In the genomic region with DNA sequence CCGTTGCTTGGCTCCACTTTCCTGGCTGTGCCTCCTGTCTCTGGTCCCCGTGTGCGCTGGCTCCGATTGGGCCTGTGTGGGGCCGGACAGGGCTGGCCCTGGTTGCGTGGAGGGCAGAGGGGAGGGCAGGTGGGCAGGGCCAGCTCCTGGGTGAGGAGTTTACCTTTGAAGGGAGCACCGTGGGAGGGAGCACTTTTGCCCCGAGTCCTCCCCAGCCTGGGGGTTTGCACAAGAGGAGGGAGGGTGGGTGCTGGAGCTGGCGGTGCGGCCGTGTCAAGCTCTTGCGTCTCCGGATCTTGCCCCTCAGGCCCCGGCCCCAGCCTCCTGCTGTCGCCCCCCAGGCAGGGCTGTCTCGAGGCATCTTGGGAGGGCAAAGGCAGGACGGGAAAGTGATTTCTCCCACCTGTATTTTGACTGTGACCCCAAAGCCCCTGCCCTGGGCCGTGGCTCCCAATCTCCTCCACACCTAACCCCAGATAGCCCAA, we compare ENCODE assay signal across 1 cellular context.
TF ChIP-seq lines count a peak whose summit lies in the region.

No MANE protein-coding gene starts in this region.

TF ChIP-seq in endothelial cell of umbilical vein, 7 proteins besides CTCF, POLR2A, EP300 and RAD21:
- TF ChIP-seq GATA2 (IDR thresholded peaks at IDR 0.05; ENCODE audit: insufficient read depth, insufficient read length, low read depth, low read length) (no peak), FOS (IDR thresholded peaks at IDR 0.05; ENCODE audit: borderline replicate concordance, insufficient read depth, low read length) (no peak), POLR2AphosphoS5 (IDR thresholded peaks at IDR 0.05; ENCODE audit: insufficient read depth, low read depth, low read length) (no peak), EZH2 (IDR thresholded peaks at IDR 0.05; ENCODE audit: borderline replicate concordance, low read depth, low read length, severe bottlenecking) (no peak), JUN (IDR thresholded peaks at IDR 0.05; ENCODE audit: borderline replicate concordance, insufficient read depth, insufficient read length, low read depth) (no peak)
- TF ChIP-seq, protein P1, sequence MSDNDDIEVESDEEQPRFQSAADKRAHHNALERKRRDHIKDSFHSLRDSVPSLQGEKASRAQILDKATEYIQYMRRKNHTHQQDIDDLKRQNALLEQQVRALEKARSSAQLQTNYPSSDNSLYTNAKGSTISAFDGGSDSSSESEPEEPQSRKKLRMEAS (IDR thresholded peaks at IDR 0.05; ENCODE audit: insufficient read depth, insufficient read length), result no peak
